Comparison of ENCODE assay signal across 19 cellular contexts in the genomic region with DNA sequence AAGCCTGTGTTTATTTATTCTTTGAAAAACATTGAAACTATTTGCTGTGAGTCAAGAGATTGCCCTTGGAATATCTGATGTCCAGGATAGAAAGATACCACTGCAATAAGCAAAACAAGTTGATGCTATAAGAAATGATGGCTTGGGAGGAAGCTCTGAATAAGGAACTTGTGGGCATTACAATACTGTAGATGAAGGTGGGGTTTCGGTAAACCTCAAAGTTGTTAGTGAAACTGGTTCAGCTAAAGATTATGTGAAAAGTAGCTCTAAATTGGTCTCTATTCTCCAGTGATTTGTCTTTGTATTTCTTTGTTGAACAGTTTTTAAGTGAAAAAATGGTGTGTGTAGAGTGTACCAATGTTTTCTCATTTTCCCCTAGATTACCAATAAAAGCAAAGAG.
"Had no signal": no experiment of that assay in that cellular context is flagged by ENCODE, and none has a peak within 500 bp of the region (broad histone marks: within the 10 kb centered on the region; RNA-seq: fewer than 3 reads in every experiment).

No MANE protein-coding gene starts in this region.

- H3K4me1 ChIP-seq: colonic mucosa, gastroesophageal sphincter, pancreas had no signal

- ATAC-seq: activated CD8-positive, alpha-beta T cell treated with anti-CD3 and anti-CD28 coated beads for 36 hours; activated naive CD8-positive, alpha-beta T cell treated with anti-CD3 and anti-CD28 coated beads, Interleukin-2, amount 50 U/mL, for 24 hours; activated T-cell treated with anti-CD3 and anti-CD28 coated beads, Interleukin-2, amount 50 U/mL, for 72 hours; gastroesophageal sphincter; pancreas; stimulated activated naive CD8-positive, alpha-beta T cell treated with anti-CD3 and anti-CD28 coated beads, Interleukin-15, amount 100 ng/mL, for 72 hours had no signal

- H3K9me3 Mint-ChIP-seq: activated CD8-positive, alpha-beta T cell treated with anti-CD3 and anti-CD28 coated beads for 36 hours; activated naive CD8-positive, alpha-beta T cell treated with anti-CD3 and anti-CD28 coated beads, Interleukin-2, amount 50 U/mL, for 24 hours; activated T-cell treated with anti-CD3 and anti-CD28 coated beads, Interleukin-2, amount 50 U/mL, for 72 hours; stimulated activated naive CD8-positive, alpha-beta T cell treated with anti-CD3 and anti-CD28 coated beads, Interleukin-15, amount 100 ng/mL, for 72 hours; T-helper 2 cell treated with Interferon-gamma antibody and Interleukin-4, amounts not matched to agents 5 μg/mL and 100 μg/mL, for 36 hours had no signal

- H3K36me3 ChIP-seq: cardiac muscle cell, colonic mucosa, gastroesophageal sphincter, pancreas, thoracic aorta had no signal

- DNase-seq: activated CD4-positive, alpha-beta T cell treated with anti-CD3 and anti-CD28 coated beads for 4 hours; activated CD8-positive, alpha-beta memory T cell treated with anti-CD3 and anti-CD28 coated beads, Interleukin-2, amount 50 U/mL, for 4 hours; activated CD8-positive, alpha-beta T cell treated with anti-CD3 and anti-CD28 coated beads for 36 hours; activated naive CD4-positive, alpha-beta T cell; activated naive CD8-positive, alpha-beta T cell treated with anti-CD3 and anti-CD28 coated beads, Interleukin-2, amount 50 U/mL, for 24 hours; activated T-cell treated with anti-CD3 and anti-CD28 coated beads, Interleukin-2, amount 50 U/mL, for 72 hours; colonic mucosa; effector CD4-positive, alpha-beta T cell; kidney glomerular epithelial cell; pancreas; stimulated activated CD4-positive, alpha-beta T cell treated with anti-CD3 and anti-CD28 coated beads, Interleukin-4, amount 100 ng/mL, for 1 hour; stimulated activated CD8-positive, alpha-beta memory T cell treated with anti-CD3 and anti-CD28 coated beads, Interleukin-4, amount 100 ng/mL, for 48 hours; stimulated activated naive CD8-positive, alpha-beta T cell treated with anti-CD3 and anti-CD28 coated beads, Interleukin-15, amount 100 ng/mL, for 72 hours had no signal

- H3K4me3 Mint-ChIP-seq: activated CD8-positive, alpha-beta T cell treated with anti-CD3 and anti-CD28 coated beads for 36 hours; activated naive CD8-positive, alpha-beta T cell treated with anti-CD3 and anti-CD28 coated beads, Interleukin-2, amount 50 U/mL, for 24 hours; activated T-cell treated with anti-CD3 and anti-CD28 coated beads, Interleukin-2, amount 50 U/mL, for 72 hours; mesothelial cell of epicardium; stimulated activated naive CD8-positive, alpha-beta T cell treated with anti-CD3 and anti-CD28 coated beads, Interleukin-15, amount 100 ng/mL, for 72 hours; T-helper 2 cell treated with Interferon-gamma antibody and Interleukin-4, amounts not matched to agents 5 μg/mL and 100 μg/mL, for 36 hours had no signal

- H3K9me3 ChIP-seq: colonic mucosa, gastroesophageal sphincter, pancreas, thoracic aorta had no signal

- H3K27ac Mint-ChIP-seq: activated CD8-positive, alpha-beta T cell treated with anti-CD3 and anti-CD28 coated beads for 36 hours; activated naive CD8-positive, alpha-beta T cell treated with anti-CD3 and anti-CD28 coated beads, Interleukin-2, amount 50 U/mL, for 24 hours; activated T-cell treated with anti-CD3 and anti-CD28 coated beads, Interleukin-2, amount 50 U/mL, for 72 hours; mesothelial cell of epicardium; stimulated activated naive CD8-positive, alpha-beta T cell treated with anti-CD3 and anti-CD28 coated beads, Interleukin-15, amount 100 ng/mL, for 72 hours; T-helper 2 cell treated with Interferon-gamma antibody and Interleukin-4, amounts not matched to agents 5 μg/mL and 100 μg/mL, for 36 hours had no signal

- H3K27me3 Mint-ChIP-seq: activated CD8-positive, alpha-beta T cell treated with anti-CD3 and anti-CD28 coated beads for 36 hours; activated naive CD8-positive, alpha-beta T cell treated with anti-CD3 and anti-CD28 coated beads, Interleukin-2, amount 50 U/mL, for 24 hours; stimulated activated naive CD8-positive, alpha-beta T cell treated with anti-CD3 and anti-CD28 coated beads, Interleukin-15, amount 100 ng/mL, for 72 hours had no signal

- H3K27ac ChIP-seq: cardiac muscle cell, colonic mucosa, gastroesophageal sphincter, pancreas, thoracic aorta, VCaP had no signal

- H3K27me3 ChIP-seq: cardiac muscle cell, colonic mucosa, gastroesophageal sphincter had no signal

- H3K4me1 Mint-ChIP-seq: stimulated activated naive CD8-positive, alpha-beta T cell treated with anti-CD3 and anti-CD28 coated beads, Interleukin-15, amount 100 ng/mL, for 72 hours had no signal

- FAIRE-seq: pancreas had no signal

- H3K4me3 ChIP-seq: cardiac muscle cell, colonic mucosa, gastroesophageal sphincter, pancreas, thoracic aorta had no signal
